31 cellular contexts compared by ENCODE assay signal in the genomic region with DNA sequence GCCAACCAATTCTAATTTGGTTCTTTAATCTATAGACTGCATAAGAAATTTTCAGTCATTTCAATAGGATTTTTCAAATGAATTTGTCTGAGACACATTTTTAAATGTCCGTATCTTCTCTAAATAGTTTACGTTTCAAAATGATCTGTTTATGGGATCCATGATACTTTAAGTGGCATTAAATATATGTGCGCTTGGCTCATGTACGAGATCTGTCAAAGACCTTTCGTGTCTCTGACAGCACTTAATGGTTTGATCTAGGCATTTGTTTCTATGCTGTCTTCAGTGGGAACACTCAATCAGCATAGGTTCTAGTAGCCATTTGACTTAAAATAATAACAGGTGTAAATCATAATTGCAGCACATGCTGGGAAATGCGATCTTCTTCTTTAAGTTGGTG.
A peak's percentile ranks its signal among the peaks of the same experiment; 100 is the strongest.
DNase-seq lines count a peak whose midpoint lies in the region; TF ChIP-seq lines count a peak whose summit lies in the region.
"Had no signal": no experiment of that assay in that cellular context is flagged by ENCODE, and none has a peak within 500 bp of the region (broad histone marks: within the 10 kb centered on the region; RNA-seq: fewer than 3 reads in every experiment).

No MANE protein-coding gene starts in this region.

- no peak overlapping the region for H3K27ac ChIP-seq in neural cell (ENCODE audit: low read length)
- H3K27ac ChIP-seq: 22Rv1; A549; BLaER1; BLaER1 treated with 17β-estradiol and CSF1 and Interleukin-3, amounts not matched to agents 10 nM and 100 nM; C4-2B had no signal

- TF ChIP-seq CTCF in neural cell (IDR thresholded peaks at IDR 0.05; ENCODE audit: poor library complexity, severe bottlenecking) (no peak), progenitor cell of endocrine pancreas (IDR thresholded peaks at IDR 0.05; ENCODE audit: unreplicated experiment) (no peak)

- no peak overlapping the region for H3K4me3 ChIP-seq in neural cell (ENCODE audit: low read length)
- H3K4me3 ChIP-seq: A549; BLaER1; BLaER1 treated with 17β-estradiol and CSF1 and Interleukin-3, amounts not matched to agents 10 nM and 100 nM had no signal

- H3K9me3 ChIP-seq in neural cell (ENCODE audit: low read length) = no peaks in the 10 kb centered on the region
- H3K9me3 ChIP-seq: A549; BE2C; BLaER1; BLaER1 treated with 17β-estradiol and CSF1 and Interleukin-3, amounts not matched to agents 10 nM and 100 nM; Caco-2 had no signal

- TF ChIP-seq EP300 in neural cell (conservative IDR thresholded peaks at IDR 0.05; ENCODE audit: poor library complexity, severe bottlenecking) = peak; percentile 92

- no peaks in the 10 kb centered on the region for H4K20me1 ChIP-seq in neural cell (ENCODE audit: insufficient read depth)
- H4K20me1 ChIP-seq: BLaER1; BLaER1 treated with 17β-estradiol and CSF1 and Interleukin-3, amounts not matched to agents 10 nM and 100 nM had no signal

- H3K4me2 ChIP-seq in neural cell (ENCODE audit: low read length) = no peak overlapping the region
- H3K4me2 ChIP-seq: A549; BLaER1; BLaER1 treated with 17β-estradiol and CSF1 and Interleukin-3, amounts not matched to agents 10 nM and 100 nM had no signal

- H3K9ac ChIP-seq in neural cell (ENCODE audit: low read length) = no peak overlapping the region
- H3K9ac ChIP-seq: BLaER1; BLaER1 treated with 17β-estradiol and CSF1 and Interleukin-3, amounts not matched to agents 10 nM and 100 nM had no signal

- peaks cover 38% of the 10 kb centered on the region for H3K4me1 Mint-ChIP-seq in progenitor cell of endocrine pancreas (ENCODE audit: low read depth)
- H3K4me1 Mint-ChIP-seq: B cell; CD14-positive monocyte; CD4-positive, alpha-beta memory T cell; CD4-positive, CD25-positive, alpha-beta regulatory T cell; CD8-positive, alpha-beta memory T cell had no signal

- H3K27me3 Mint-ChIP-seq in progenitor cell of endocrine pancreas = no peaks in the 10 kb centered on the region
- H3K27me3 Mint-ChIP-seq: B cell; CD4-positive, alpha-beta memory T cell; CD4-positive, alpha-beta T cell; CD4-positive, CD25-positive, alpha-beta regulatory T cell; CD8-positive, alpha-beta memory T cell had no signal

- H3F3A ChIP-seq in neural cell (ENCODE audit: insufficient read depth, low read length, poor library complexity, severe bottlenecking) = no peaks in the 10 kb centered on the region

- no peaks in the 10 kb centered on the region for H3K9me2 ChIP-seq in neural cell (ENCODE audit: insufficient read depth, low read length)

- H3K27ac Mint-ChIP-seq in progenitor cell of endocrine pancreas = no peak overlapping the region
- H3K27ac Mint-ChIP-seq: B cell; CD14-positive monocyte; CD4-positive, alpha-beta memory T cell; CD4-positive, alpha-beta T cell; CD4-positive, CD25-positive, alpha-beta regulatory T cell; CD8-positive, alpha-beta memory T cell; CD8-positive, alpha-beta T cell had no signal

- H3K27me3 ChIP-seq in neural cell (ENCODE audit: insufficient read depth, low read depth, low read length) = peaks cover 3% of the 10 kb centered on the region
- H3K27me3 ChIP-seq: BE2C; BLaER1; BLaER1 treated with 17β-estradiol and CSF1 and Interleukin-3, amounts not matched to agents 10 nM and 100 nM had no signal

- H3K79me2 ChIP-seq in neural cell (replicated peaks; ENCODE audit: insufficient read depth, low read length) = no peaks in the 10 kb centered on the region

- no peak for TF ChIP-seq RAD21 in neural cell (conservative IDR thresholded peaks at IDR 0.05)

- DNase-seq in progenitor cell of endocrine pancreas (ENCODE audit: low spot score, unreplicated experiment) = no peak
- DNase-seq in kidney tubule cell (ENCODE audit: low spot score) = no peak
- DNase-seq in NCI-H2081 treated with DMSO at 0.1 percent for 48 hours (lab: John Stamatoyannopoulos, UW) = no peak
- DNase-seq: 8988T; ACHN; AML-193; BE2C; C1 segment of cervical spinal cord; Caco-2; Calu3; CD4-positive, alpha-beta memory T cell; CD4-positive, alpha-beta T cell; CD4-positive, CD25-positive, alpha-beta regulatory T cell; CD8-positive, alpha-beta memory T cell; CD8-positive, alpha-beta T cell; COR-L47; DMS 273 treated with DMSO at 0.1 percent for 48 hours; DMS153; DMS53; DMS79; DMS79 treated with DMSO at 0.1 percent for 48 hours; DND-41; EL had no signal

- no peaks in the 10 kb centered on the region for H3K36me3 Mint-ChIP-seq in progenitor cell of endocrine pancreas (ENCODE audit: insufficient read depth)
- H3K36me3 Mint-ChIP-seq: CD14-positive monocyte; CD4-positive, alpha-beta memory T cell; CD4-positive, CD25-positive, alpha-beta regulatory T cell; CD8-positive, alpha-beta memory T cell; CD8-positive, alpha-beta T cell had no signal

- H3K9me3 Mint-ChIP-seq in progenitor cell of endocrine pancreas (ENCODE audit: low read depth) = peaks cover 5% of the 10 kb centered on the region

- no peak overlapping the region for H2AFZ ChIP-seq in neural cell (ENCODE audit: low read depth, low read length)

- peak overlapping the region; percentile 37 for H3K4me3 Mint-ChIP-seq in progenitor cell of endocrine pancreas (ENCODE audit: low read depth)
- H3K4me3 Mint-ChIP-seq: B cell; CD14-positive monocyte; CD4-positive, alpha-beta memory T cell; CD4-positive, alpha-beta T cell; CD4-positive, CD25-positive, alpha-beta regulatory T cell; CD8-positive, alpha-beta memory T cell; CD8-positive, alpha-beta T cell had no signal

- no peaks in the 10 kb centered on the region for H3K36me3 ChIP-seq in neural cell (ENCODE audit: insufficient read depth, low read length)
- H3K36me3 ChIP-seq: BE2C; BLaER1; BLaER1 treated with 17β-estradiol and CSF1 and Interleukin-3, amounts not matched to agents 10 nM and 100 nM had no signal

TF ChIP-seq in neural cell, 6 proteins besides CTCF, POLR2A, EP300 and RAD21:
- TF ChIP-seq SMC3 (conservative IDR thresholded peaks at IDR 0.05; ENCODE audit: poor library complexity) = no peak
- peak; percentile 88 for TF ChIP-seq POLR2AphosphoS5 (IDR thresholded peaks at IDR 0.05)
- TF ChIP-seq, protein P1, sequence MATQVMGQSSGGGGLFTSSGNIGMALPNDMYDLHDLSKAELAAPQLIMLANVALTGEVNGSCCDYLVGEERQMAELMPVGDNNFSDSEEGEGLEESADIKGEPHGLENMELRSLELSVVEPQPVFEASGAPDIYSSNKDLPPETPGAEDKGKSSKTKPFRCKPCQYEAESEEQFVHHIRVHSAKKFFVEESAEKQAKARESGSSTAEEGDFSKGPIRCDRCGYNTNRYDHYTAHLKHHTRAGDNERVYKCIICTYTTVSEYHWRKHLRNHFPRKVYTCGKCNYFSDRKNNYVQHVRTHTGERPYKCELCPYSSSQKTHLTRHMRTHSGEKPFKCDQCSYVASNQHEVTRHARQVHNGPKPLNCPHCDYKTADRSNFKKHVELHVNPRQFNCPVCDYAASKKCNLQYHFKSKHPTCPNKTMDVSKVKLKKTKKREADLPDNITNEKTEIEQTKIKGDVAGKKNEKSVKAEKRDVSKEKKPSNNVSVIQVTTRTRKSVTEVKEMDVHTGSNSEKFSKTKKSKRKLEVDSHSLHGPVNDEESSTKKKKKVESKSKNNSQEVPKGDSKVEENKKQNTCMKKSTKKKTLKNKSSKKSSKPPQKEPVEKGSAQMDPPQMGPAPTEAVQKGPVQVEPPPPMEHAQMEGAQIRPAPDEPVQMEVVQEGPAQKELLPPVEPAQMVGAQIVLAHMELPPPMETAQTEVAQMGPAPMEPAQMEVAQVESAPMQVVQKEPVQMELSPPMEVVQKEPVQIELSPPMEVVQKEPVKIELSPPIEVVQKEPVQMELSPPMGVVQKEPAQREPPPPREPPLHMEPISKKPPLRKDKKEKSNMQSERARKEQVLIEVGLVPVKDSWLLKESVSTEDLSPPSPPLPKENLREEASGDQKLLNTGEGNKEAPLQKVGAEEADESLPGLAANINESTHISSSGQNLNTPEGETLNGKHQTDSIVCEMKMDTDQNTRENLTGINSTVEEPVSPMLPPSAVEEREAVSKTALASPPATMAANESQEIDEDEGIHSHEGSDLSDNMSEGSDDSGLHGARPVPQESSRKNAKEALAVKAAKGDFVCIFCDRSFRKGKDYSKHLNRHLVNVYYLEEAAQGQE (IDR thresholded peaks at IDR 0.05; ENCODE audit: borderline replicate concordance) = peak; percentile 32
